ENCODE assay signal across 10 cellular contexts in the genomic region with DNA sequence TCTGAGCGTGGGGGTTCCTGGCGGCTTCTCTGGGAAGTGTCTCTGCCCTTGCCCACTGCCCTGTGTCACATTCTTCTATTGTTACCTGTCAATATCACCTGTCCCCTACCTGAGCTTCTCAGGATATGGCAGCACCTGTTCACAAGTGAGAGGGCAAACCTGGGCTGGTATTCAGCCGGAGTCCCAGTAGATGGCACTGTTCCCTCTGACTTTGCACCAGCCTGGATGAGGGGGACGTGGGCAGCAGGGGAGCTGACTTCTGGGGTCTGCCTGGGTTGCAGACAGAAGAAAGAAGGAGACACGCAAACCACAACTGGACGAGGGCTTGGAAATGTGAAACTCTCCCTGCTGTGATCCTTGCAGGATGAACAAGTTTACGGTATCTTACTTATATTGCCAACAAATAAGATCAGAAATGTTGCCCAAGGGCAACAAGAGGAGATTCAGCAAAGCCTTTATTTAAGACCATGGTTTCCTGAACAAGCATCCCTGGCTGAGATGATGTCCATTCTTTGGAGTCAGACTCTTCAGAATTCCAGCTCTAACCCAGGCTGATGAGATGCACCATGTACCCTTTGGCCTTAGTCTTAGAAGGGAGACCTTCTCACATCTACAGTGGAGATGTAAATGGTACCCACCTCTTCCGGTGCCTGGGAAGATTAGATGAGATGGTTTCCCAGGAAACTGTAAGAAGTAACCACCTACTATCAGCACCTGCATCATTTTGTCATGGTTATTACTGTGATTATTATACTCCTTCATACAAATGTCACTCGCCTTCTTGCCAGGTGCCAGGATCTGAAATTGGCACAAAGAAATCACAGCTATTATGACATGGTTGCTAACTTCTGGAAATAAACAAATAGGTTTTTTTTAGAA.
DNase-seq lines count a peak whose midpoint lies in the region; ATAC-seq and TF ChIP-seq lines count a peak whose summit lies in the region.
"Had no signal": no experiment of that assay in that cellular context is flagged by ENCODE, and none has a peak within 500 bp of the region (broad histone marks: within the 10 kb centered on the region; RNA-seq: fewer than 3 reads in every experiment).

No MANE protein-coding gene starts in this region.

- no peak overlapping the region for H3K4me3 ChIP-seq in Loucy (ENCODE audit: low read length, poor library complexity, severe bottlenecking)
- no peak overlapping the region for H3K4me3 ChIP-seq in body of pancreas
- H3K4me3 ChIP-seq: SK-N-MC had no signal

- H3K27me3 Mint-ChIP-seq in mesothelial cell of epicardium (ENCODE audit: low read depth), result peaks cover 34% of the 10 kb centered on the region

- H3K9me2 ChIP-seq in Loucy (replicated peaks; ENCODE audit: low read depth, low read length), result no peaks in the 10 kb centered on the region

- 25 to 30% methylated on average over 8 to 9 of the region's 9 CpGs for WGBS in body of pancreas, 2 donors

- H3K4me3 Mint-ChIP-seq in mesothelial cell of epicardium, result no peak overlapping the region

- DNase-seq in ELR (ENCODE audit: low read depth), result peak; percentile 26
- peak in 2 of 4 donors; percentile 22 to 50 for DNase-seq in body of pancreas
- peak in 1 of 2 experiments; percentile 48 for DNase-seq in mesothelial cell of epicardium (ENCODE audit: low spot score in 2 of 2, unreplicated experiment in 2 of 2)
- DNase-seq in COLO668 (lab: John Stamatoyannopoulos, UW; ENCODE audit: unreplicated experiment), result no peak
- DNase-seq: activated naive CD4-positive, alpha-beta T cell treated with anti-CD3 and anti-CD28 coated beads, Interleukin-2, amount 50 U/mL, for 16 hours had no signal

- no peaks in the 10 kb centered on the region for H3K4me1 Mint-ChIP-seq in mesothelial cell of epicardium

- H2AFZ ChIP-seq in Loucy (ENCODE audit: low read length), result no peak overlapping the region

- no peaks in the 10 kb centered on the region for H3K36me3 ChIP-seq in Loucy (ENCODE audit: insufficient read depth, low read length)
- no peaks in the 10 kb centered on the region for H3K36me3 ChIP-seq in body of pancreas (replicated peaks in 1 of 2; ENCODE audit: insufficient read depth in 1 of 2, low read depth in 2 of 2)

- H3K79me2 ChIP-seq in Loucy (ENCODE audit: insufficient read depth, low read length), result no peaks in the 10 kb centered on the region

- intact Hi-C loops in body of pancreas (cut with DNase I), result no loop called here

- no peak for ATAC-seq in body of pancreas
- no peak for ATAC-seq in HG02759 (IDR thresholded peaks at IDR 0.05; ENCODE audit: unreplicated experiment)
- no peak for ATAC-seq in HG02973 (IDR thresholded peaks at IDR 0.05; ENCODE audit: unreplicated experiment)
- no peak for ATAC-seq in HG02623 (IDR thresholded peaks at IDR 0.05; ENCODE audit: unreplicated experiment)

- TF ChIP-seq CTCF in Loucy (conservative IDR thresholded peaks at IDR 0.05; ENCODE audit: low read length) (peak; percentile 83), body of pancreas (IDR thresholded peaks at IDR 0.05) (peak; percentile 19 to 56 (median 47)), mesothelial cell of epicardium (IDR thresholded peaks at IDR 0.05; ENCODE audit: unreplicated experiment) (peak; percentile 36)

- no peak overlapping the region for H3K27ac ChIP-seq in body of pancreas
- H3K27ac ChIP-seq: SK-N-MC had no signal

- H3K4me1 ChIP-seq in Loucy (ENCODE audit: insufficient read depth, low read length, poor library complexity, severe bottlenecking) (no peaks in the 10 kb centered on the region), body of pancreas (no peaks in the 10 kb centered on the region)

- H4K20me1 ChIP-seq in Loucy (ENCODE audit: insufficient read depth, low read length, poor library complexity, severe bottlenecking), result no peaks in the 10 kb centered on the region

- H3F3A ChIP-seq in Loucy (ENCODE audit: low read depth), result no peaks in the 10 kb centered on the region

- no peaks in the 10 kb centered on the region for H3K36me3 Mint-ChIP-seq in mesothelial cell of epicardium

- no peak overlapping the region for H3K9ac ChIP-seq in Loucy (ENCODE audit: low read depth, low read length, poor library complexity, severe bottlenecking)

- H3K27ac Mint-ChIP-seq in mesothelial cell of epicardium, result no peak overlapping the region

- H3K4me2 ChIP-seq in Loucy (ENCODE audit: low read depth, low read length, poor library complexity, severe bottlenecking), result no peak overlapping the region

- H3K9me3 ChIP-seq in Loucy (ENCODE audit: insufficient read depth, low read depth, low read length), result no peaks in the 10 kb centered on the region
- H3K9me3 ChIP-seq in body of pancreas, result no peaks in the 10 kb centered on the region

- H3K9me3 Mint-ChIP-seq in mesothelial cell of epicardium, result peaks cover 8% of the 10 kb centered on the region

- TF ChIP-seq POLR2A in body of pancreas (IDR thresholded peaks at IDR 0.05), result no peak

- no peaks in the 10 kb centered on the region for H3K27me3 ChIP-seq in Loucy (ENCODE audit: insufficient read depth, low read length, poor library complexity, severe bottlenecking)
- H3K27me3 ChIP-seq in body of pancreas, result no peaks in the 10 kb centered on the region
